In genomic region chr21:28781602-28782274, GRCh38 we compare ENCODE assay signal across 8 cellular contexts.
DNase-seq lines count a peak whose midpoint lies in the region; ATAC-seq and TF ChIP-seq lines count a peak whose summit lies in the region.

No MANE protein-coding gene starts in this region.

- no peaks in the 10 kb centered on the region for H3K27me3 Mint-ChIP-seq in T-helper 17 cell

- H3K4me1 ChIP-seq in cardiac muscle cell (ENCODE audit: low read depth) (no peaks in the 10 kb centered on the region), testis (no peaks in the 10 kb centered on the region), gastroesophageal sphincter (no peaks in the 10 kb centered on the region)

- H3K4me3 Mint-ChIP-seq in T-helper 17 cell, result no peak overlapping the region

- no peak for ATAC-seq in Right ventricle myocardium inferior
- no peak for ATAC-seq in T-helper 17 cell
- ATAC-seq in gastroesophageal sphincter, result no peak

- intact Hi-C loops in Right ventricle myocardium inferior (cut with DNase I), result no loop called here
- intact Hi-C loops in testis (cut with DNase I; ENCODE audit: low total_unique reads), result no loop called here

- H3K4me1 Mint-ChIP-seq in T-helper 17 cell, result no peaks in the 10 kb centered on the region

- H3K27ac Mint-ChIP-seq in T-helper 17 cell, result no peak overlapping the region

- no peaks in the 10 kb centered on the region for H3K36me3 ChIP-seq in cardiac muscle cell
- no peaks in the 10 kb centered on the region for H3K36me3 ChIP-seq in testis (ENCODE audit: low read depth, missing control alignments)
- no peaks in the 10 kb centered on the region for H3K36me3 ChIP-seq in gastroesophageal sphincter

- H3K27ac ChIP-seq in cardiac muscle cell (no peak overlapping the region), testis (no peak overlapping the region), gastroesophageal sphincter (no peak overlapping the region)

- no peak for TF ChIP-seq POLR2A in testis (IDR thresholded peaks at IDR 0.05)
- no peak for TF ChIP-seq POLR2A in gastroesophageal sphincter (IDR thresholded peaks at IDR 0.05)

- H3K36me3 Mint-ChIP-seq in T-helper 17 cell (ENCODE audit: low read depth), result no peaks in the 10 kb centered on the region

- no peaks in the 10 kb centered on the region for H3K9me3 ChIP-seq in cardiac muscle cell (ENCODE audit: low read depth)
- no peaks in the 10 kb centered on the region for H3K9me3 ChIP-seq in testis
- no peaks in the 10 kb centered on the region for H3K9me3 ChIP-seq in T-helper 17 cell (ENCODE audit: control insufficient read depth, low read length, poor library complexity, severe bottlenecking)
- peaks cover 0 to 5% (median 0%) of the 10 kb centered on the region in 3 donors for H3K9me3 ChIP-seq in gastroesophageal sphincter

- DNase-seq in cardiac muscle cell (ENCODE audit: low read depth in 1 of 2, low spot score in 1 of 2), result peak; percentile 6 to 46
- DNase-seq in Right ventricle myocardium inferior (ENCODE audit: missing footprints), result no peak
- peak; percentile 27 for DNase-seq in HPDE6-E6E7 (ENCODE audit: extremely low spot score)
- DNase-seq in cardiac fibroblast (ENCODE audit: low read depth in 2 of 2), result peak; percentile 57 to 66
- no peak for DNase-seq in testis
- DNase-seq in T-helper 17 cell, result no peak
- DNase-seq in ecto neural progenitor cell (ENCODE audit: low spot score), result no peak

- TF ChIP-seq EP300 in gastroesophageal sphincter (IDR thresholded peaks at IDR 0.05), result no peak

- TF ChIP-seq CTCF in cardiac muscle cell (IDR thresholded peaks at IDR 0.05; ENCODE audit: low read depth, low read length), result peak; percentile 69
- TF ChIP-seq CTCF in cardiac fibroblast (IDR thresholded peaks at IDR 0.05; ENCODE audit: low read depth, low read length), result peak; percentile 65
- TF ChIP-seq CTCF in testis (IDR thresholded peaks at IDR 0.05), result peak in 2 of 3 experiments; percentile 2 to 24
- peak in 2 of 4 experiments; percentile 25 to 33 for TF ChIP-seq CTCF in gastroesophageal sphincter (IDR thresholded peaks at IDR 0.05)

- H3K4me3 ChIP-seq in cardiac muscle cell (no peak overlapping the region), cardiac fibroblast (replicated peaks in 1 of 2; ENCODE audit: low read depth in 2 of 2, low read length in 2 of 2) (no peak overlapping the region), testis (no peak overlapping the region), gastroesophageal sphincter (no peak overlapping the region)

- H3K27me3 ChIP-seq in cardiac muscle cell (no peaks in the 10 kb centered on the region), testis (no peaks in the 10 kb centered on the region), gastroesophageal sphincter (no peaks in the 10 kb centered on the region)

Comparison
In these comparisons a context has a peak if more than half of its experiments do, and no peak if none do; other contexts are left out.
1. DNase-seq: peak in cardiac muscle cell (2 of 2), HPDE6-E6E7 (single experiment) and cardiac fibroblast (2 of 2); none in Right ventricle myocardium inferior (single experiment), testis (single experiment), T-helper 17 cell (0 of 3) and ecto neural progenitor cell (single experiment).